Comparison of ENCODE assay signal across 12 cellular contexts in the genomic region with DNA sequence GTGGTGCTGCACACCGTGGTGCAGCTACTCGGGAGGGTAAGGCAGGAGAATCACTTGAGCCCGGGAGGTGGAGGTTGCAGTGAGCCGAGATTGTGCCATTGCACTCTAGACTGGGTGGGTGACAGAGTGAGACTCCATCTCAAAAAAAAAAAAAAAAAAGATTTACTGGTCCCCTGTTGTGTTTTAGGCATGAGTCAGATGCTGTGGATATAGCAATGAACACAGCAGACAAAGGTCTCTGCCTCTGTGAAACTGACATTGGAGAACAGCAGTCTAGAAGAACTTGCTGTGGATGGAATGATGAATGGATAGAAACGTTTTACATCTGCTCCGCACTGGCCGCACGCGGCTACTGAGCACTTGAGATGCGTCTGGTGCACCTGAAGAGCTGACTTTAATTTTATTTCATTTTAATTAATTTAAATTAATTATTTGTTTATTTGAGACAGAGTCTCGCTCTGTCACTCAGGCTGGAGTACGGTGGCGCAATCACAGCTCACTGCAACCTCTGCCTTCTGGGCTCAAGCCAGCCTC. TPM values are rescaled to one million over a fixed set of nuclear protein-coding genes. Genes with fewer than 3 reads are reported as not detected.
DNase-seq lines count a peak whose midpoint lies in the region; ATAC-seq and TF ChIP-seq lines count a peak whose summit lies in the region.
"Had no signal": no experiment of that assay in that cellular context is flagged by ENCODE, and none has a peak within 500 bp of the region (broad histone marks: within the 10 kb centered on the region; RNA-seq: fewer than 3 reads in every experiment).

No MANE protein-coding gene starts in this region.

- H4K20me1 ChIP-seq in GM23248 (ENCODE audit: insufficient read depth), result no peaks in the 10 kb centered on the region

- H3K4me1 ChIP-seq in GM23248 (ENCODE audit: insufficient read depth) (peaks cover 48% of the 10 kb centered on the region), ascending aorta (peaks cover 10 to 45% of the 10 kb centered on the region in 2 donors), thoracic aorta (ENCODE audit: control insufficient read depth in 1 of 2, low read depth in 2 of 2) (peaks cover 38 to 43% of the 10 kb centered on the region in 2 donors), BE2C (peaks cover 8% of the 10 kb centered on the region)

- DNase-seq in GM23248 (peak; percentile 65), ascending aorta (ENCODE audit: low spot score in 2 of 2) (no peak), iris pigment epithelial cell (ENCODE audit: low read depth) (peak; percentile 68), thoracic aorta (ENCODE audit: low spot score) (no peak), NOMO-1 treated with DMSO at 0.1 percent for 48 hours (lab: John Stamatoyannopoulos, UW; ENCODE audit: unreplicated experiment) (no peak), BE2C (no peak)
- DNase-seq: activated CD4-positive, alpha-beta T cell treated with anti-CD3 and anti-CD28 coated beads for 36 hours; body of pancreas; COR-L47; NCI-H2081 had no signal

- H3K36me3 ChIP-seq in GM23248 (ENCODE audit: low read depth), result no peaks in the 10 kb centered on the region
- no peaks in the 10 kb centered on the region for H3K36me3 ChIP-seq in ascending aorta
- H3K36me3 ChIP-seq in thoracic aorta, result no peaks in the 10 kb centered on the region
- no peaks in the 10 kb centered on the region for H3K36me3 ChIP-seq in BE2C

- in situ Hi-C loops in GM23248 (cut with MboI), result no loop called here

- no peaks in the 10 kb centered on the region for H3K79me2 ChIP-seq in GM23248 (ENCODE audit: insufficient read depth)

- H3K9me3 ChIP-seq in GM23248 (ENCODE audit: low read depth), result no peaks in the 10 kb centered on the region
- H3K9me3 ChIP-seq in ascending aorta, result no peaks in the 10 kb centered on the region
- H3K9me3 ChIP-seq in thoracic aorta, result no peaks in the 10 kb centered on the region
- H3K9me3 ChIP-seq in BE2C, result no peaks in the 10 kb centered on the region
- H3K9me3 ChIP-seq: body of pancreas had no signal

- H3K27me3 ChIP-seq in GM23248 (replicated peaks; ENCODE audit: insufficient read depth) (no peaks in the 10 kb centered on the region), ascending aorta (no peaks in the 10 kb centered on the region), thoracic aorta (replicated peaks; ENCODE audit: insufficient read depth) (no peaks in the 10 kb centered on the region), BE2C (no peaks in the 10 kb centered on the region)
- H3K27me3 ChIP-seq: body of pancreas had no signal

- H3K4me3 ChIP-seq in GM23248 (no peak overlapping the region), ascending aorta (no peak overlapping the region), thoracic aorta (no peak overlapping the region), BE2C (ENCODE audit: low read depth, low read length) (no peak overlapping the region)
- H3K4me3 ChIP-seq: body of pancreas had no signal

- TF ChIP-seq CTCF in ascending aorta (IDR thresholded peaks at IDR 0.05), result no peak
- TF ChIP-seq CTCF in thoracic aorta (IDR thresholded peaks at IDR 0.05), result no peak
- TF ChIP-seq CTCF in BE2C (IDR thresholded peaks at IDR 0.05; ENCODE audit: low read depth, low read length), result no peak

- intact Hi-C loops in ascending aorta (cut with DNase I), result loop anchor here (5.0 kb wide), 1 partner anchor 33 kb away; no protein-coding TSS in a partner anchor

- no peak overlapping the region for H2AFZ ChIP-seq in GM23248

- ATAC-seq in thoracic aorta (ENCODE audit: insufficient number of reproducible peaks, low FRiP score, low read depth) (no peak), GM18520 (IDR thresholded peaks at IDR 0.05; ENCODE audit: unreplicated experiment) (no peak)
- ATAC-seq: activated CD4-positive, alpha-beta T cell treated with anti-CD3 and anti-CD28 coated beads for 36 hours; body of pancreas had no signal

- H3F3A ChIP-seq in GM23248 (ENCODE audit: insufficient read depth), result peaks cover 26% of the 10 kb centered on the region

- H3K9ac ChIP-seq in GM23248, result no peak overlapping the region

- H3K27ac ChIP-seq in GM23248, result no peak overlapping the region
- H3K27ac ChIP-seq in ascending aorta, result peak overlapping the region; percentile 81 to 98
- peak overlapping the region; percentile 94 for H3K27ac ChIP-seq in thoracic aorta

- H3K4me2 ChIP-seq in GM23248 (ENCODE audit: unreplicated experiment), result peak overlapping the region; percentile 8

- WGBS in GM23248 (ENCODE audit: low coverage in 1 of 2, low lambda C conversion rate in 2 of 2, missing lambda C conversion rate in 2 of 2), 2 experiments, result 73% methylated on average over 13 of the region's 13 CpGs

- H3K9me2 ChIP-seq in GM23248 (ENCODE audit: insufficient read depth), result no peaks in the 10 kb centered on the region

RNA-seq across cellular contexts. Expression of a gene that starts 24.5 kb away (rescaled TPM):
- 20.4 and 21.7 TPM in 2 replicates for total RNA-seq in GM23248 (2014; rRNA removed; shearing (Covaris generic))
- 8.0 and 8.8 TPM in 2 replicates for polyA plus RNA-seq in GM23248 (2016; fragmentation: Nextera tagmentation; extraction: Ambion mirVana)
- 42.7 TPM for total RNA-seq in ascending aorta
- total RNA-seq in thoracic aorta, result 10 to 100 TPM; 20.3 to 32.9 TPM
- 6.2 TPM for polyA plus RNA-seq in BE2C (2012; ENCODE audit: insufficient read depth, insufficient read length, low read depth)
- total RNA-seq: activated T-helper 1 cell treated with anti-CD3 and anti-CD28 coated beads, Interleukin-12 subunit alpha, Interleukin-12 subunit beta, Interleukin-2, Interleukin-4 antibody, amounts not matched to agents 30 ng/mL and 10 ng/mL and 1 ng/mL, durations not matched to agents 14 hours and 24 hours and 36 hours had no signal

RNA-seq across cellular contexts. Expression of a gene that starts 32.1 kb away (rescaled TPM):
- 8.6 and 12.1 TPM in 2 replicates for total RNA-seq in GM23248 (2014; rRNA removed; shearing (Covaris generic))
- polyA plus RNA-seq in GM23248 (2016; fragmentation: Nextera tagmentation; extraction: Ambion mirVana), result 13.3 and 14.2 TPM in 2 replicates
- total RNA-seq in ascending aorta (1.5 TPM), thoracic aorta (1 to 10 TPM; 8.1 to 8.5 TPM)
- 13.3 TPM for polyA plus RNA-seq in BE2C (2012; ENCODE audit: insufficient read depth, insufficient read length, low read depth)

RNA-seq across cellular contexts. Expression of a gene that starts 56.6 kb away (rescaled TPM):
- 9.7 and 16.5 TPM in 2 replicates for total RNA-seq in GM23248 (2014; rRNA removed; shearing (Covaris generic))
- polyA plus RNA-seq in GM23248 (2016; fragmentation: Nextera tagmentation; extraction: Ambion mirVana), result 2.6 and 3.5 TPM in 2 replicates
- total RNA-seq in ascending aorta (not detected), thoracic aorta (10 to 100 TPM in 1 of 2 donors, 1 to 10 TPM in 1; 9.3 to 14.6 TPM)
- 2.4 TPM for polyA plus RNA-seq in BE2C (2012; ENCODE audit: insufficient read depth, insufficient read length, low read depth)

Comparison
In these comparisons a context has a peak if more than half of its experiments do, and no peak if none do; other contexts are left out.
1. DNase-seq: peak in GM23248 (single experiment) and iris pigment epithelial cell (single experiment); none in ascending aorta (0 of 2), thoracic aorta (single experiment), NOMO-1 treated with DMSO at 0.1 percent for 48 hours (single experiment) and BE2C (single experiment).